ENCODE assay signal across 1 cellular context in the genomic region with DNA sequence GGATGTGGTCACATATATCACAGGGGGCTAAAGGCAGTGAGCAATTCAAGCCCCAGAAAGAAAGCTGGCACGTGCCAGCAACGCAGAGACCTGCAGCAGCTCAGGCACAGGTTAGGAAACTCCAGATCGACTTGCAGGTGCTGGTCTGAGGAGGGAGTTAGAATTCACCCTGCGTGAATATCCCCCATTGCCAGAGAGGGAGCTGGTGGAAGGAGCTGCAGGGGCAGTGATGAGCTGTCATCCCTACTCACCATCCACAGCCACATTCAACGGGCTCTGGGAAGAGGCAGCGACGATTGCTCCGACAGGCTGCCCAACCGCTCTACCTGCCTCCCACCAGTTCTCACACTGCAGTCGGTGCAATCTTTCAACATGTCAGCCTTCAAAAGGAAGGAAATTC.
TF ChIP-seq lines count a peak whose summit lies in the region.

No MANE protein-coding gene starts in this region.

TF ChIP-seq in GM23338, 12 proteins besides CTCF, POLR2A, EP300 and RAD21 (continued from another document):
- TF ChIP-seq, protein P1, sequence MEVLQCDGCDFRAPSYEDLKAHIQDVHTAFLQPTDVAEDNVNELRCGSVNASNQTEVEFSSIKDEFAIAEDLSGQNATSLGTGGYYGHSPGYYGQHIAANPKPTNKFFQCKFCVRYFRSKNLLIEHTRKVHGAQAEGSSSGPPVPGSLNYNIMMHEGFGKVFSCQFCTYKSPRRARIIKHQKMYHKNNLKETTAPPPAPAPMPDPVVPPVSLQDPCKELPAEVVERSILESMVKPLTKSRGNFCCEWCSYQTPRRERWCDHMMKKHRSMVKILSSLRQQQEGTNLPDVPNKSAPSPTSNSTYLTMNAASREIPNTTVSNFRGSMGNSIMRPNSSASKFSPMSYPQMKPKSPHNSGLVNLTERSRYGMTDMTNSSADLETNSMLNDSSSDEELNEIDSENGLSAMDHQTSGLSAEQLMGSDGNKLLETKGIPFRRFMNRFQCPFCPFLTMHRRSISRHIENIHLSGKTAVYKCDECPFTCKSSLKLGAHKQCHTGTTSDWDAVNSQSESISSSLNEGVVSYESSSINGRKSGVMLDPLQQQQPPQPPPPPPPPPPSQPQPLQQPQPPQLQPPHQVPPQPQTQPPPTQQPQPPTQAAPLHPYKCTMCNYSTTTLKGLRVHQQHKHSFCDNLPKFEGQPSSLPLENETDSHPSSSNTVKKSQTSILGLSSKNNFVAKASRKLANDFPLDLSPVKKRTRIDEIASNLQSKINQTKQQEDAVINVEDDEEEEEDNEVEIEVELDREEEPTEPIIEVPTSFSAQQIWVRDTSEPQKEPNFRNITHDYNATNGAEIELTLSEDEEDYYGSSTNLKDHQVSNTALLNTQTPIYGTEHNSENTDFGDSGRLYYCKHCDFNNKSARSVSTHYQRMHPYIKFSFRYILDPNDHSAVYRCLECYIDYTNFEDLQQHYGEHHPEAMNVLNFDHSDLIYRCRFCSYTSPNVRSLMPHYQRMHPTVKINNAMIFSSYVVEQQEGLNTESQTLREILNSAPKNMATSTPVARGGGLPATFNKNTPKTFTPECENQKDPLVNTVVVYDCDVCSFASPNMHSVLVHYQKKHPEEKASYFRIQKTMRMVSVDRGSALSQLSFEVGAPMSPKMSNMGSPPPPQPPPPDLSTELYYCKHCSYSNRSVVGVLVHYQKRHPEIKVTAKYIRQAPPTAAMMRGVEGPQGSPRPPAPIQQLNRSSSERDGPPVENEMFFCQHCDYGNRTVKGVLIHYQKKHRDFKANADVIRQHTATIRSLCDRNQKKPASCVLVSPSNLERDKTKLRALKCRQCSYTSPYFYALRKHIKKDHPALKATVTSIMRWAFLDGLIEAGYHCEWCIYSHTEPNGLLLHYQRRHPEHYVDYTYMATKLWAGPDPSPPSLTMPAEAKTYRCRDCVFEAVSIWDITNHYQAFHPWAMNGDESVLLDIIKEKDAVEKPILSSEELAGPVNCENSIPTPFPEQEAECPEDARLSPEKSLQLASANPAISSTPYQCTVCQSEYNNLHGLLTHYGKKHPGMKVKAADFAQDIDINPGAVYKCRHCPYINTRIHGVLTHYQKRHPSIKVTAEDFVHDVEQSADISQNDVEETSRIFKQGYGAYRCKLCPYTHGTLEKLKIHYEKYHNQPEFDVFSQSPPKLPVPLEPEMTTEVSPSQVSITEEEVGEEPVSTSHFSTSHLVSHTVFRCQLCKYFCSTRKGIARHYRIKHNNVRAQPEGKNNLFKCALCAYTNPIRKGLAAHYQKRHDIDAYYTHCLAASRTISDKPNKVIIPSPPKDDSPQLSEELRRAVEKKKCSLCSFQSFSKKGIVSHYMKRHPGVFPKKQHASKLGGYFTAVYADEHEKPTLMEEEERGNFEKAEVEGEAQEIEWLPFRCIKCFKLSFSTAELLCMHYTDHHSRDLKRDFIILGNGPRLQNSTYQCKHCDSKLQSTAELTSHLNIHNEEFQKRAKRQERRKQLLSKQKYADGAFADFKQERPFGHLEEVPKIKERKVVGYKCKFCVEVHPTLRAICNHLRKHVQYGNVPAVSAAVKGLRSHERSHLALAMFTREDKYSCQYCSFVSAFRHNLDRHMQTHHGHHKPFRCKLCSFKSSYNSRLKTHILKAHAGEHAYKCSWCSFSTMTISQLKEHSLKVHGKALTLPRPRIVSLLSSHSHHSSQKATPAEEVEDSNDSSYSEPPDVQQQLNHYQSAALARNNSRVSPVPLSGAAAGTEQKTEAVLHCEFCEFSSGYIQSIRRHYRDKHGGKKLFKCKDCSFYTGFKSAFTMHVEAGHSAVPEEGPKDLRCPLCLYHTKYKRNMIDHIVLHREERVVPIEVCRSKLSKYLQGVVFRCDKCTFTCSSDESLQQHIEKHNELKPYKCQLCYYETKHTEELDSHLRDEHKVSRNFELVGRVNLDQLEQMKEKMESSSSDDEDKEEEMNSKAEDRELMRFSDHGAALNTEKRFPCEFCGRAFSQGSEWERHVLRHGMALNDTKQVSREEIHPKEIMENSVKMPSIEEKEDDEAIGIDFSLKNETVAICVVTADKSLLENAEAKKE (CRISPR knock-in tag; IDR thresholded peaks at IDR 0.05), result no peak
- TF ChIP-seq JUNB (IDR thresholded peaks at IDR 0.05; ENCODE audit: unreplicated experiment) (no peak), EZH2 (IDR thresholded peaks at IDR 0.05; ENCODE audit: low read depth, unreplicated experiment) (no peak), ZNF331 (CRISPR knock-in tag; IDR thresholded peaks at IDR 0.05; ENCODE audit: low read depth) (no peak), POLR2AphosphoS5 (IDR thresholded peaks at IDR 0.05; ENCODE audit: low read depth) (no peak), EZH2phosphoT487 (IDR thresholded peaks at IDR 0.05; ENCODE audit: unreplicated experiment) (no peak)
- TF ChIP-seq, protein P2, sequence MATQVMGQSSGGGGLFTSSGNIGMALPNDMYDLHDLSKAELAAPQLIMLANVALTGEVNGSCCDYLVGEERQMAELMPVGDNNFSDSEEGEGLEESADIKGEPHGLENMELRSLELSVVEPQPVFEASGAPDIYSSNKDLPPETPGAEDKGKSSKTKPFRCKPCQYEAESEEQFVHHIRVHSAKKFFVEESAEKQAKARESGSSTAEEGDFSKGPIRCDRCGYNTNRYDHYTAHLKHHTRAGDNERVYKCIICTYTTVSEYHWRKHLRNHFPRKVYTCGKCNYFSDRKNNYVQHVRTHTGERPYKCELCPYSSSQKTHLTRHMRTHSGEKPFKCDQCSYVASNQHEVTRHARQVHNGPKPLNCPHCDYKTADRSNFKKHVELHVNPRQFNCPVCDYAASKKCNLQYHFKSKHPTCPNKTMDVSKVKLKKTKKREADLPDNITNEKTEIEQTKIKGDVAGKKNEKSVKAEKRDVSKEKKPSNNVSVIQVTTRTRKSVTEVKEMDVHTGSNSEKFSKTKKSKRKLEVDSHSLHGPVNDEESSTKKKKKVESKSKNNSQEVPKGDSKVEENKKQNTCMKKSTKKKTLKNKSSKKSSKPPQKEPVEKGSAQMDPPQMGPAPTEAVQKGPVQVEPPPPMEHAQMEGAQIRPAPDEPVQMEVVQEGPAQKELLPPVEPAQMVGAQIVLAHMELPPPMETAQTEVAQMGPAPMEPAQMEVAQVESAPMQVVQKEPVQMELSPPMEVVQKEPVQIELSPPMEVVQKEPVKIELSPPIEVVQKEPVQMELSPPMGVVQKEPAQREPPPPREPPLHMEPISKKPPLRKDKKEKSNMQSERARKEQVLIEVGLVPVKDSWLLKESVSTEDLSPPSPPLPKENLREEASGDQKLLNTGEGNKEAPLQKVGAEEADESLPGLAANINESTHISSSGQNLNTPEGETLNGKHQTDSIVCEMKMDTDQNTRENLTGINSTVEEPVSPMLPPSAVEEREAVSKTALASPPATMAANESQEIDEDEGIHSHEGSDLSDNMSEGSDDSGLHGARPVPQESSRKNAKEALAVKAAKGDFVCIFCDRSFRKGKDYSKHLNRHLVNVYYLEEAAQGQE (IDR thresholded peaks at IDR 0.05; ENCODE audit: unreplicated experiment), result no peak
